ENCODE assay signal across 8 cellular contexts in genomic region chr14:92794547-92794941, GRCh38. TPM values are rescaled to one million over a fixed set of nuclear protein-coding genes. Genes with fewer than 3 reads are reported as not detected.
DNase-seq lines count a peak whose midpoint lies in the region; ATAC-seq and TF ChIP-seq lines count a peak whose summit lies in the region.

No MANE protein-coding gene starts in this region.

- no peak for DNase-seq in stimulated activated naive CD8-positive, alpha-beta T cell treated with anti-CD3 and anti-CD28 coated beads, Interleukin-15, Interleukin-2, amounts not matched to agents 100 U/mL and 50 U/mL, for 24 hours
- DNase-seq in epithelial cell of prostate (ENCODE audit: low read depth, low spot score) (no peak), ureter (ENCODE audit: low spot score) (no peak), NCI-H2107 (lab: John Stamatoyannopoulos, UW) (no peak)

- H3K27ac Mint-ChIP-seq in stimulated activated naive CD8-positive, alpha-beta T cell treated with anti-CD3 and anti-CD28 coated beads, Interleukin-15, Interleukin-2, amounts not matched to agents 100 ng/mL and 50 ng/mL, for 24 hours = peak overlapping the region; percentile 85
- H3K27ac Mint-ChIP-seq in nephron = peak overlapping the region; percentile 78 to 99 (median 93)

- ATAC-seq in stimulated activated naive CD8-positive, alpha-beta T cell treated with anti-CD3 and anti-CD28 coated beads, Interleukin-15, Interleukin-2, amounts not matched to agents 100 U/mL and 50 U/mL, for 24 hours = no peak
- peak; percentile 31 for ATAC-seq in SK-N-SH treated with all-trans-retinoic acid at 6 μM for 48 hours
- no peak for ATAC-seq in HG02623 (IDR thresholded peaks at IDR 0.05; ENCODE audit: unreplicated experiment)

- H3K4me1 Mint-ChIP-seq in stimulated activated naive CD8-positive, alpha-beta T cell treated with anti-CD3 and anti-CD28 coated beads, Interleukin-15, Interleukin-2, amounts not matched to agents 100 ng/mL and 50 ng/mL, for 24 hours (ENCODE audit: low read depth) = peaks cover 43% of the 10 kb centered on the region
- peaks cover 24% of the 10 kb centered on the region for H3K4me1 Mint-ChIP-seq in nephron

- H3K27ac ChIP-seq in epithelial cell of prostate = peak overlapping the region; percentile 91

- TF ChIP-seq CTCF in nephron (IDR thresholded peaks at IDR 0.05; ENCODE audit: unreplicated experiment in 3 of 3) = no peak

- peaks cover 13% of the 10 kb centered on the region for H3K9me3 Mint-ChIP-seq in stimulated activated naive CD8-positive, alpha-beta T cell treated with anti-CD3 and anti-CD28 coated beads, Interleukin-15, Interleukin-2, amounts not matched to agents 100 ng/mL and 50 ng/mL, for 24 hours
- peaks cover 18% of the 10 kb centered on the region for H3K9me3 Mint-ChIP-seq in nephron

- peak overlapping the region; percentile 90 for H3K4me3 Mint-ChIP-seq in stimulated activated naive CD8-positive, alpha-beta T cell treated with anti-CD3 and anti-CD28 coated beads, Interleukin-15, Interleukin-2, amounts not matched to agents 100 ng/mL and 50 ng/mL, for 24 hours
- peak overlapping the region; percentile 85 to 99 (median 86) for H3K4me3 Mint-ChIP-seq in nephron

- peaks cover 23% of the 10 kb centered on the region for H3K36me3 Mint-ChIP-seq in stimulated activated naive CD8-positive, alpha-beta T cell treated with anti-CD3 and anti-CD28 coated beads, Interleukin-15, Interleukin-2, amounts not matched to agents 100 ng/mL and 50 ng/mL, for 24 hours (ENCODE audit: low read depth)
- H3K36me3 Mint-ChIP-seq in nephron (ENCODE audit: low read depth) = peaks cover 14% of the 10 kb centered on the region

- H3K27me3 Mint-ChIP-seq in stimulated activated naive CD8-positive, alpha-beta T cell treated with anti-CD3 and anti-CD28 coated beads, Interleukin-15, Interleukin-2, amounts not matched to agents 100 ng/mL and 50 ng/mL, for 24 hours = no peaks in the 10 kb centered on the region
- H3K27me3 Mint-ChIP-seq in nephron (ENCODE audit: low read depth) = peaks cover 3% of the 10 kb centered on the region

TF ChIP-seq in SK-N-SH treated with all-trans-retinoic acid at 6 μM for 48 hours, 23 proteins besides CTCF, POLR2A, EP300 and RAD21:
- TF ChIP-seq CREB5 (CRISPR knock-in tag; IDR thresholded peaks at IDR 0.05; ENCODE audit: low read depth) (no peak), SNAI2 (CRISPR knock-in tag; IDR thresholded peaks at IDR 0.05) (no peak), CSRNP3 (CRISPR knock-in tag; IDR thresholded peaks at IDR 0.05) (no peak)

RNA-seq across cellular contexts. Expression of gene GOLGA5, which starts 0.4 kb away (rescaled TPM):
- total RNA-seq in ureter = 33.2 TPM

RNA-seq across cellular contexts. Expression of gene LGMN, which starts 46.1 kb away (rescaled TPM):
- total RNA-seq in ureter = 100 TPM
